In the genomic region with DNA sequence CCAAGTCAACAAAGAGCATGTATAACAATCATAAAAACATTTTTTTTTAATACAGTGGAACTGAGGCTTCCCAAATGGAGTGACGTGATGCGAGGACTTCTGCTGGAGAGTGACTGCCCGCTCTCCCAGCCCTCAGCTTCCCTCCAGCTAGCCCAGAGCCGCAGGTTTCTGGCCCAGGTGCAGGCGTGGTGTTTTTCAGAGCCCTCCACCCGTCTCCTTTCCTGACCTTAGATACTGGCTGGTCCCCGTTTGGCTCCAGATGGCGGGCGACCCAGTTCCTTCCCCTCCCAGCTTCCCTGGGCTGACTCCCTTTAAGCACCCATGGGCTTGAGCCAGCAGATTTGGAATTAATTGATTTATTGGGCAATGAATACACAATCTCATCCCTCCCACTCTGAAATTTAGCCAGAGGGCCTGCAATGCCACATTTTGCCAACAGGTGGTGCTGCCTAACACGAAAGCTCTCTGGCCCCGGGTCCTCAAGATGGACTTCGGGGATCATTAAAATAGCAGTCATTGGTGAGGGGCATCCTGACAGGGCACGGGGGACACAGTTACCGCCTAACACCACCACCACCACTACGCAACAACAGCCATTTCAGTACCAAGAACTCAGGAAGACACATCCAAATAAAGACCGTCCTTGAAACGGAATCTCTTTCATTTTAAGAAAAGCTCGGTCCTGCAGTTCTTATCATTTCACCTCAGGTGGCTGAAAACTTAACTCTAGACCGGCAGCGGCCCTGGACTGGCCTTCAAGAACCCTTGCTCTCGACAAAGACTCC, we compare ENCODE assay signal across 8 cellular contexts. TPM values are rescaled to one million over a fixed set of nuclear protein-coding genes. Genes with fewer than 3 reads are reported as not detected.
DNase-seq lines count a peak whose midpoint lies in the region; ATAC-seq and TF ChIP-seq lines count a peak whose summit lies in the region.

No MANE protein-coding gene starts in this region.

- H3K4me1 ChIP-seq in HUES48 (ENCODE audit: control insufficient read depth, insufficient read depth, low read length): peaks cover 8% of the 10 kb centered on the region
- H3K4me1 ChIP-seq in Peyer's patch: peaks cover 0 to 15% (median 0%) of the 10 kb centered on the region in 4 donors

- H3K27ac ChIP-seq in HUES48 (ENCODE audit: low read depth, low read length): peak overlapping the region; percentile 51
- H3K27ac ChIP-seq in Peyer's patch: no peak overlapping the region

- H3K36me3 Mint-ChIP-seq in activated T-helper 1 cell treated with anti-CD3 and anti-CD28 coated beads, Interleukin-12 subunit alpha, Interleukin-12 subunit beta, Interleukin-2, Interleukin-4 antibody, amounts not matched to agents 30 ng/mL and 10 ng/mL and 1 ng/mL, durations not matched to agents 14 hours and 24 hours and 36 hours (ENCODE audit: low read depth): peaks cover 3% of the 10 kb centered on the region

- H3K9me3 Mint-ChIP-seq in activated T-helper 1 cell treated with anti-CD3 and anti-CD28 coated beads, Interleukin-12 subunit alpha, Interleukin-12 subunit beta, Interleukin-2, Interleukin-4 antibody, amounts not matched to agents 30 ng/mL and 10 ng/mL and 1 ng/mL, durations not matched to agents 14 hours and 24 hours and 36 hours: no peaks in the 10 kb centered on the region

- ATAC-seq in HG02610 (IDR thresholded peaks at IDR 0.05; ENCODE audit: unreplicated experiment): no peak

- no peaks in the 10 kb centered on the region for H3K9me3 ChIP-seq in HUES48 (ENCODE audit: control insufficient read depth, insufficient read depth, low read length)
- H3K9me3 ChIP-seq in Peyer's patch: no peaks in the 10 kb centered on the region

- DNase-seq in D341Med (ENCODE audit: low spot score) (peak; percentile 84), Peyer's patch (peak; percentile 75 to 91 (median 80)), fibroblast of peridontal ligament (ENCODE audit: extremely low read depth) (peak; percentile 71), non-pigmented ciliary epithelial cell (ENCODE audit: low read depth) (peak; percentile 6), superior temporal gyrus (ENCODE audit: extremely low spot score) (peak; percentile 89)
- DNase-seq in activated T-helper 1 cell treated with anti-CD3 and anti-CD28 coated beads, Interleukin-12 subunit alpha, Interleukin-12 subunit beta, Interleukin-2, Interleukin-4 antibody, amounts not matched to agents 30 ng/mL and 10 ng/mL and 1 ng/mL, durations not matched to agents 14 hours and 24 hours and 36 hours (ENCODE audit: low spot score): peak; percentile 64

- H3K27me3 Mint-ChIP-seq in activated T-helper 1 cell treated with anti-CD3 and anti-CD28 coated beads, Interleukin-12 subunit alpha, Interleukin-12 subunit beta, Interleukin-2, Interleukin-4 antibody, amounts not matched to agents 30 ng/mL and 10 ng/mL and 1 ng/mL, durations not matched to agents 14 hours and 24 hours and 36 hours (ENCODE audit: insufficient read depth): peaks cover 2% of the 10 kb centered on the region

- 0 out of 2 replicates have a peak overlapping the region, but pooled peaks have one; percentile 16 for H3K4me3 ChIP-seq in HUES48 (ENCODE audit: low read depth, low read length)
- H3K4me3 ChIP-seq in Peyer's patch: no peak overlapping the region

- peak overlapping the region; percentile 4 for H3K27ac Mint-ChIP-seq in activated T-helper 1 cell treated with anti-CD3 and anti-CD28 coated beads, Interleukin-12 subunit alpha, Interleukin-12 subunit beta, Interleukin-2, Interleukin-4 antibody, amounts not matched to agents 30 ng/mL and 10 ng/mL and 1 ng/mL, durations not matched to agents 14 hours and 24 hours and 36 hours

- no peak overlapping the region for H3K9ac ChIP-seq in HUES48 (ENCODE audit: low read depth, low read length)

- peaks cover 10% of the 10 kb centered on the region for H3K4me1 Mint-ChIP-seq in activated T-helper 1 cell treated with anti-CD3 and anti-CD28 coated beads, Interleukin-12 subunit alpha, Interleukin-12 subunit beta, Interleukin-2, Interleukin-4 antibody, amounts not matched to agents 30 ng/mL and 10 ng/mL and 1 ng/mL, durations not matched to agents 14 hours and 24 hours and 36 hours (ENCODE audit: low read depth)

- no peak for TF ChIP-seq POLR2A in Peyer's patch (IDR thresholded peaks at IDR 0.05)

- intact Hi-C loops in activated T-helper 1 cell treated with anti-CD3 and anti-CD28 coated beads, Interleukin-12 subunit alpha, Interleukin-12 subunit beta, Interleukin-2, Interleukin-4 antibody, amounts not matched to agents 30 ng/mL and 10 ng/mL and 1 ng/mL, durations not matched to agents 14 hours and 24 hours and 36 hours (cut with micrococcal nuclease): loop anchor here (1.0 to 2.0 kb wide), 4 partner anchors 8 to 300 kb away; no protein-coding TSS in a partner anchor

- TF ChIP-seq CTCF in Peyer's patch (IDR thresholded peaks at IDR 0.05): peak; percentile 91 to 99 (median 94)

- peak overlapping the region; percentile 61 for H3K4me3 Mint-ChIP-seq in activated T-helper 1 cell treated with anti-CD3 and anti-CD28 coated beads, Interleukin-12 subunit alpha, Interleukin-12 subunit beta, Interleukin-2, Interleukin-4 antibody, amounts not matched to agents 30 ng/mL and 10 ng/mL and 1 ng/mL, durations not matched to agents 14 hours and 24 hours and 36 hours

- H3K27me3 ChIP-seq in HUES48 (ENCODE audit: control insufficient read depth, insufficient read depth, low read length) (no peaks in the 10 kb centered on the region), Peyer's patch (no peaks in the 10 kb centered on the region)

- H3K36me3 ChIP-seq in HUES48 (ENCODE audit: control insufficient read depth, insufficient read depth, low read length) (peaks cover 6% of the 10 kb centered on the region; the same call in 1 of the 2 replicates), Peyer's patch (no peaks in the 10 kb centered on the region)

RNA-seq across cellular contexts. Expression of a gene that starts 47.5 kb away (rescaled TPM):
- total RNA-seq in Peyer's patch: 10 to 100 TPM in 2 of 4 donors, 1 to 10 TPM in 2; 5.8 to 23.1 (median 13.0) TPM
- total RNA-seq in activated T-helper 1 cell treated with anti-CD3 and anti-CD28 coated beads, Interleukin-12 subunit alpha, Interleukin-12 subunit beta, Interleukin-2, Interleukin-4 antibody, amounts not matched to agents 30 ng/mL and 10 ng/mL and 1 ng/mL, durations not matched to agents 14 hours and 24 hours and 36 hours: 1.6 and 2.4 TPM in 2 replicates

RNA-seq across cellular contexts. Expression of a gene that starts 49.1 kb away (rescaled TPM):
- total RNA-seq in Peyer's patch: 100 to 1,000 TPM in 1 of 4 donors, 10 to 100 TPM in 3; 18.6 to 149 (median 24.6) TPM
- total RNA-seq in activated T-helper 1 cell treated with anti-CD3 and anti-CD28 coated beads, Interleukin-12 subunit alpha, Interleukin-12 subunit beta, Interleukin-2, Interleukin-4 antibody, amounts not matched to agents 30 ng/mL and 10 ng/mL and 1 ng/mL, durations not matched to agents 14 hours and 24 hours and 36 hours: 126 and 127 TPM in 2 replicates

Comparison
In these comparisons a context has a peak if more than half of its experiments do, and no peak if none do; other contexts are left out.
1. DNase-seq: peak in every context shown above with its lines; median percentile 89 in superior temporal gyrus; 84 in D341Med; 80 in Peyer's patch; 71 in fibroblast of peridontal ligament; 64 in activated T-helper 1 cell treated with anti-CD3 and anti-CD28 coated beads, Interleukin-12 subunit alpha, Interleukin-12 subunit beta, Interleukin-2, Interleukin-4 antibody, amounts not matched to agents 30 ng/mL and 10 ng/mL and 1 ng/mL, durations not matched to agents 14 hours and 24 hours and 36 hours; 6 in non-pigmented ciliary epithelial cell.